8 cellular contexts compared by ENCODE assay signal in the genomic region with DNA sequence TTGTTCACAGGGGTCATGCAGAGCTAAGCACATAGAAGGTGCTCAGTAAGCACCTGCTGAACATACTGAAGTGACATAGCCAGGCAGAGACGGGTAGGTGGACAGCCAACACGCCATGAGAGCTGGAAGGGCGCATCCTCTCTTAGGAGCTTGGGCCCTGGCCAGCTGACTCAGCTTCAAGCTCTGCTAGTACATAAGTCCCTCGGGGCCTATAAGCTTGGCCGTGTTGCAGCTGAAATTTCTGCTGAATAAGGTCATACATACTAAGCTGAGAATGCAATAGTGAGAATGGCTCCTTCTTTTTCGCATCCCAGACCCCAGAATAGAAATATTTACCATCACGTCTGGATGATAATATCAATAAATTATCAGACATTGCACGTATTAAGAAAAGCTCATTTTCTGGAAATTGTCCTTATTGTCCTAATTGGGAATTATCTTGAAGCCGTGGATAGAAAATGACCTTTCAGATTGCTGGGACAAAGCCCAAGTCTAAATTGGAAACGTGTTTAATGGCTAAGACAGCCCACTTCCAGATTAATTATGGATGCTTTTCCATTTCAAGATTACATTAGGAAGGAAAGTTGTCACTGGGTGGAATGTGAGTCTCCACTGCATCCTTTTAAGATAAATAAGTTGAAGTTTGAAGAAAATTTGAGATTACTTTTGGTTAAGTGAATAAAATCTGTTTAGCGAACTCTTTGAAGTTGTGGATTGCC.
DNase-seq lines count a peak whose midpoint lies in the region; ATAC-seq and TF ChIP-seq lines count a peak whose summit lies in the region.

No MANE protein-coding gene starts in this region.

- CTCF ChIA-PET in activated CD8-positive, alpha-beta T cell treated with anti-CD3 and anti-CD28 coated beads, Interleukin-2, amount 10 ng/mL, durations not matched to agents 7 days and 5 days (lab: Charles Lee) = no interaction called here

- no peaks in the 10 kb centered on the region for H3K9me3 ChIP-seq in adrenal gland (replicated peaks in 1 of 3)

- POLR2A ChIA-PET in activated CD8-positive, alpha-beta T cell treated with anti-CD3 and anti-CD28 coated beads, Interleukin-2, amount 10 ng/mL, durations not matched to agents 7 days and 5 days (lab: Charles Lee) = no interaction called here

- H3K36me3 ChIP-seq in adrenal gland (replicated peaks in 1 of 2) = no peaks in the 10 kb centered on the region
- H3K36me3 ChIP-seq in kidney epithelial cell (ENCODE audit: control insufficient read depth, insufficient read depth, low read length) = no peaks in the 10 kb centered on the region
- no peaks in the 10 kb centered on the region for H3K36me3 ChIP-seq in urinary bladder (ENCODE audit: insufficient read depth)

- peak; percentile 90 for DNase-seq in Right ventricle myocardium inferior (ENCODE audit: missing footprints)
- no peak for DNase-seq in cardiac septum (ENCODE audit: low spot score)
- DNase-seq in adrenal gland = peak; percentile 38 to 87 (median 66)
- peak; percentile 32 for DNase-seq in kidney epithelial cell (ENCODE audit: low read depth)
- DNase-seq in activated CD8-positive, alpha-beta T cell treated with anti-CD3 and anti-CD28 coated beads, Interleukin-2, amount 10 ng/mL, durations not matched to agents 7 days and 5 days = no peak
- no peak for DNase-seq in left lobe of liver (ENCODE audit: low spot score)

- TF ChIP-seq CTCF in adrenal gland (IDR thresholded peaks at IDR 0.05) = no peak
- TF ChIP-seq CTCF in kidney epithelial cell (IDR thresholded peaks at IDR 0.05; ENCODE audit: insufficient read depth, low read length, poor library complexity, severe bottlenecking) = no peak

- H3K27me3 Mint-ChIP-seq in activated CD8-positive, alpha-beta T cell treated with anti-CD3 and anti-CD28 coated beads, Interleukin-2, amount 10 ng/mL, durations not matched to agents 7 days and 5 days (ENCODE audit: low read depth) = no peaks in the 10 kb centered on the region

- H3K4me3 Mint-ChIP-seq in activated CD8-positive, alpha-beta T cell treated with anti-CD3 and anti-CD28 coated beads, Interleukin-2, amount 10 ng/mL, durations not matched to agents 7 days and 5 days = no peak overlapping the region

- H3K4me1 Mint-ChIP-seq in activated CD8-positive, alpha-beta T cell treated with anti-CD3 and anti-CD28 coated beads, Interleukin-2, amount 10 ng/mL, durations not matched to agents 7 days and 5 days (ENCODE audit: low read depth) = peaks cover 8% of the 10 kb centered on the region

- 30 to 47% (median 41%) methylated on average over 11 of the region's 11 CpGs for WGBS in adrenal gland, 4 donors
- 18% methylated on average over 11 of the region's 11 CpGs for WGBS in urinary bladder

- H3K36me3 Mint-ChIP-seq in activated CD8-positive, alpha-beta T cell treated with anti-CD3 and anti-CD28 coated beads, Interleukin-2, amount 10 ng/mL, durations not matched to agents 7 days and 5 days (ENCODE audit: low read depth) = no peaks in the 10 kb centered on the region

- H3K27ac Mint-ChIP-seq in activated CD8-positive, alpha-beta T cell treated with anti-CD3 and anti-CD28 coated beads, Interleukin-2, amount 10 ng/mL, durations not matched to agents 7 days and 5 days = no peak overlapping the region

- no peak for TF ChIP-seq POLR2A in adrenal gland (IDR thresholded peaks at IDR 0.05)

- H3K9me3 Mint-ChIP-seq in activated CD8-positive, alpha-beta T cell treated with anti-CD3 and anti-CD28 coated beads, Interleukin-2, amount 10 ng/mL, durations not matched to agents 7 days and 5 days (ENCODE audit: insufficient read depth) = no peaks in the 10 kb centered on the region

- H3K27ac ChIP-seq in adrenal gland (peak overlapping the region in 2 of 5 donors; percentile 29 to 54), urinary bladder (ENCODE audit: low read depth) (peak overlapping the region; percentile 38)

- intact Hi-C loops in Right ventricle myocardium inferior (cut with DNase I) = no loop called here
- intact Hi-C loops in cardiac septum (cut with DNase I) = no loop called here
- intact Hi-C loops in adrenal gland (cut with DNase I) = no loop called here

- ATAC-seq in Right ventricle myocardium inferior (peak; percentile 93), HG03439 (IDR thresholded peaks at IDR 0.05; ENCODE audit: unreplicated experiment) (no peak), left lobe of liver (no peak)
- ATAC-seq in activated CD8-positive, alpha-beta T cell treated with anti-CD3 and anti-CD28 coated beads, Interleukin-2, amount 10 ng/mL, durations not matched to agents 7 days and 5 days = no peak

- H3K4me1 ChIP-seq in adrenal gland (replicated peaks in 1 of 2) (peaks cover 12 to 20% of the 10 kb centered on the region in 2 donors), urinary bladder (ENCODE audit: insufficient read depth) (no peaks in the 10 kb centered on the region)

- H3K4me3 ChIP-seq in adrenal gland (no peak overlapping the region), kidney epithelial cell (ENCODE audit: low read depth, low read length) (no peak overlapping the region), urinary bladder (ENCODE audit: low read depth, low read length) (no peak overlapping the region)

- H3K27me3 ChIP-seq in adrenal gland (no peaks in the 10 kb centered on the region), kidney epithelial cell (ENCODE audit: control insufficient read depth, insufficient read depth, low read length) (no peaks in the 10 kb centered on the region)

Comparison
In these comparisons a context has a peak if more than half of its experiments do, and no peak if none do; other contexts are left out.
1. DNase-seq: peak in Right ventricle myocardium inferior (single experiment), adrenal gland (7 of 7) and kidney epithelial cell (single experiment); none in cardiac septum (single experiment), activated CD8-positive, alpha-beta T cell treated with anti-CD3 and anti-CD28 coated beads, Interleukin-2, amount 10 ng/mL, durations not matched to agents 7 days and 5 days (single experiment) and left lobe of liver (single experiment).